ENCODE assay signal across 8 cellular contexts in genomic region chr6:109008061-109008460, GRCh38.
DNase-seq lines count a peak whose midpoint lies in the region; ATAC-seq, FAIRE-seq and TF ChIP-seq lines count a peak whose summit lies in the region.

No MANE protein-coding gene starts in this region.

- H3K4me3 ChIP-seq in astrocyte (ENCODE audit: insufficient read depth, low read depth, low read length) = peak overlapping the region; percentile 90
- no peak overlapping the region for H3K4me3 ChIP-seq in trophoblast cell (ENCODE audit: low read depth, low read length)

- H3K4me3 Mint-ChIP-seq in astrocyte (ENCODE audit: unreplicated experiment) = peak overlapping the region; percentile 99
- peak overlapping the region; percentile 50 for H3K4me3 Mint-ChIP-seq in memory B cell

- peaks cover 21% of the 10 kb centered on the region for H3K4me1 Mint-ChIP-seq in astrocyte (ENCODE audit: low read depth, unreplicated experiment)
- H3K4me1 Mint-ChIP-seq in memory B cell = peaks cover 30% of the 10 kb centered on the region

- TF ChIP-seq CTCF in astrocyte (IDR thresholded peaks at IDR 0.05; ENCODE audit: insufficient read depth, low read depth, low read length) = no peak

- no peak overlapping the region for H2BK120ac ChIP-seq in trophoblast cell (ENCODE audit: insufficient read depth, low read length, poor library complexity)

- no peak overlapping the region for H3K4ac ChIP-seq in trophoblast cell (ENCODE audit: low read depth, low read length)

- H3K9ac ChIP-seq in astrocyte (ENCODE audit: low read length) (peak overlapping the region; percentile 83), trophoblast cell (ENCODE audit: low read length) (no peak overlapping the region)

- no peak overlapping the region for H2AFZ ChIP-seq in astrocyte (ENCODE audit: low read depth, low read length)
- no peak overlapping the region for H2AFZ ChIP-seq in trophoblast cell (ENCODE audit: insufficient read depth, low read length, poor library complexity)

- ATAC-seq in GM21786 (IDR thresholded peaks at IDR 0.05; ENCODE audit: unreplicated experiment) (peak; percentile 35), memory B cell (ENCODE audit: low read depth) (no peak)

- H3K79me2 ChIP-seq in astrocyte (ENCODE audit: insufficient read depth, low read length) = peaks cover 43% of the 10 kb centered on the region
- peaks cover 7% of the 10 kb centered on the region for H3K79me2 ChIP-seq in trophoblast cell (ENCODE audit: control insufficient read depth, insufficient read depth, low read length, poor library complexity)

- no peak overlapping the region for H2AK5ac ChIP-seq in trophoblast cell (ENCODE audit: low read length)

- H3K36me3 ChIP-seq in astrocyte (ENCODE audit: insufficient read depth, low read length) (no peaks in the 10 kb centered on the region), trophoblast cell (ENCODE audit: control insufficient read depth in 1 of 2, insufficient read depth in 2 of 2, low read length in 2 of 2) (no peaks in the 10 kb centered on the region)

- H3K9me3 Mint-ChIP-seq in astrocyte (ENCODE audit: unreplicated experiment) (no peaks in the 10 kb centered on the region), memory B cell (no peaks in the 10 kb centered on the region)

- H3K27me3 Mint-ChIP-seq in astrocyte (ENCODE audit: low read depth, unreplicated experiment) (no peaks in the 10 kb centered on the region), memory B cell (no peaks in the 10 kb centered on the region)

- DNase-seq in astrocyte (ENCODE audit: low read depth) = no peak
- no peak for DNase-seq in memory B cell (ENCODE audit: low spot score in 2 of 2)
- no peak for DNase-seq in trophoblast cell
- DNase-seq in Kasumi-1 (lab: John Stamatoyannopoulos, UW) = no peak
- no peak for DNase-seq in NCI-H128 (lab: John Stamatoyannopoulos, UW; ENCODE audit: unreplicated experiment)
- DNase-seq in NK-92 (lab: John Stamatoyannopoulos, UW; ENCODE audit: unreplicated experiment) = no peak

- no peak overlapping the region for H4K91ac ChIP-seq in trophoblast cell (ENCODE audit: low read depth, low read length)

- H3K9me3 ChIP-seq in astrocyte (ENCODE audit: insufficient read depth, low read depth, low read length) (no peaks in the 10 kb centered on the region), trophoblast cell (ENCODE audit: insufficient read depth, low read depth, low read length) (no peaks in the 10 kb centered on the region)

- no peak overlapping the region for H3K23ac ChIP-seq in trophoblast cell (ENCODE audit: low read length)

- H3K36me3 Mint-ChIP-seq in astrocyte (ENCODE audit: low read depth, unreplicated experiment) (peaks cover 6% of the 10 kb centered on the region), memory B cell (no peaks in the 10 kb centered on the region)

- no CpG with 5 or more reads among the region's 4 CpGs for WGBS in trophoblast cell (ENCODE audit: extremely low coverage, insufficient coverage, insufficient read length)

- H4K20me1 ChIP-seq in astrocyte (ENCODE audit: insufficient read depth, low read length) = peaks cover 21% of the 10 kb centered on the region

- H3K4me2 ChIP-seq in astrocyte (ENCODE audit: low read length) (peak overlapping the region; percentile 87), trophoblast cell (ENCODE audit: low read length) (no peak overlapping the region)

- H3K27ac ChIP-seq in astrocyte (ENCODE audit: low read depth, low read length) = no peak overlapping the region
- H3K27ac ChIP-seq in trophoblast cell (ENCODE audit: low read depth, low read length) = no peak overlapping the region

- FAIRE-seq in A204.1 (lab: Jason Lieb, UNC) = peak; percentile 65
- FAIRE-seq in astrocyte (lab: Jason Lieb, UNC) = no peak

- H4K12ac ChIP-seq in trophoblast cell (ENCODE audit: low read depth, low read length) = no peak overlapping the region

- no peak overlapping the region for H4K8ac ChIP-seq in trophoblast cell (ENCODE audit: low read depth, low read length)

- no peak overlapping the region for H2BK12ac ChIP-seq in trophoblast cell (ENCODE audit: low read length)

- H3K27ac Mint-ChIP-seq in astrocyte (ENCODE audit: unreplicated experiment) (peak overlapping the region; percentile 51), memory B cell (peak overlapping the region; percentile 24)

- H3K4me1 ChIP-seq in astrocyte (ENCODE audit: insufficient read depth, low read length) (peaks cover 3% of the 10 kb centered on the region), trophoblast cell (ENCODE audit: control insufficient read depth in 1 of 2, insufficient read depth in 2 of 2, low read length in 2 of 2) (no peaks in the 10 kb centered on the region)

- H2BK5ac ChIP-seq in trophoblast cell (ENCODE audit: low read depth, low read length, poor library complexity) = no peak overlapping the region

- H3K14ac ChIP-seq in trophoblast cell (ENCODE audit: low read length) = no peak overlapping the region

- peaks cover 9% of the 10 kb centered on the region for H3K79me1 ChIP-seq in trophoblast cell (ENCODE audit: low read length)

- no peak overlapping the region for H3K18ac ChIP-seq in trophoblast cell (ENCODE audit: low read length)

- no peaks in the 10 kb centered on the region for H3K27me3 ChIP-seq in astrocyte (ENCODE audit: insufficient read depth, low read length)
- no peaks in the 10 kb centered on the region for H3K27me3 ChIP-seq in trophoblast cell (ENCODE audit: insufficient read depth, low read length)
